Comparison of ENCODE assay signal across 8 cellular contexts in the genomic region with DNA sequence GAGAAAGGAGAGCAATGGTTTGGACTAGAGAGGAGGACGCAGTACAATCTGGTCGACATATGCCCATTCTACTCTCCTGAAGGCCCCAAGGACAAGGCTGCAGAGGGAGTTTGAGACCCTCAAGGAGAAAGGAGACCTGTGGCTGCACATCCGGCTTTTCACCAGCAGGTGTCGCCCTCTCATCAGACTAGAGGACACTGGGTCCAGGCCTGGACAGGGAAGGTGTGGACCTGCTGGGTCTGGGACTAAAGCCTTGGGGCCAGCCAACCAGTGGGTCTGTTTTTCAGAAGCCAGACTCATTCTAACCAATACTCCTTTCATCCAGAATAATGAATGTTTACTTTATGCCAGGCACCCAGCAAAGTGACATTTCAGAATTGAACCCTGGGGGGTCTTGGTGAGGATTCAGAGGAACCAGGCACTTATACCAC. TPM values are rescaled to one million over a fixed set of nuclear protein-coding genes. Genes with fewer than 3 reads are reported as not detected.
DNase-seq lines count a peak whose midpoint lies in the region; ATAC-seq and TF ChIP-seq lines count a peak whose summit lies in the region.

No MANE protein-coding gene starts in this region.

- H3K4me2 ChIP-seq in DND-41 (ENCODE audit: insufficient read depth, low read length) = no peak overlapping the region
- H3K4me2 ChIP-seq in SK-N-SH = no peak overlapping the region

- intact Hi-C loops in posterior cingulate gyrus (cut with DNase I) = loop anchor here (2.0 kb wide), 2 partner anchors 24 to 48 kb away; no protein-coding TSS in a partner anchor
- intact Hi-C loops in upper lobe of right lung (cut with DNase I) = loop anchor here (5.0 kb wide), 1 partner anchor 48 kb away; no protein-coding TSS in a partner anchor

- no peaks in the 10 kb centered on the region for H3F3A ChIP-seq in SK-N-SH (replicated peaks; ENCODE audit: insufficient read depth)

- H3K36me3 ChIP-seq in DND-41 (ENCODE audit: insufficient read depth, low read length) = no peaks in the 10 kb centered on the region
- no peaks in the 10 kb centered on the region for H3K36me3 ChIP-seq in SK-N-SH (replicated peaks in 1 of 2; ENCODE audit: control insufficient read depth in 1 of 2, insufficient read depth in 2 of 2, low read length in 1 of 2)
- no peaks in the 10 kb centered on the region for H3K36me3 ChIP-seq in upper lobe of right lung

- no peak for TF ChIP-seq EP300 in SK-N-SH (IDR thresholded peaks at IDR 0.05; ENCODE audit: borderline replicate concordance in 1 of 2, low read depth in 1 of 2, low read length in 1 of 2)

- peak; percentile 86 for ATAC-seq in DND-41 (ENCODE audit: insufficient read depth, low read depth)
- peak; percentile 83 for ATAC-seq in upper lobe of right lung
- no peak for ATAC-seq in GM19324 (IDR thresholded peaks at IDR 0.05; ENCODE audit: low FRiP score, unreplicated experiment)

- CTCF ChIA-PET in SK-N-SH (lab: Yijun Ruan, JAX) = interaction anchor here (0.5 to 6.1 kb wide), 27 partner anchors 10 to 344 kb away, joined by 3 to 58 read pairs (median 4); partner anchors contain the start of genes CLCNKA, CLCNKB, FAM131C and HSPB7

- H3K9me2 ChIP-seq in SK-N-SH = no peaks in the 10 kb centered on the region

- no peaks in the 10 kb centered on the region for H3K9me3 ChIP-seq in DND-41 (ENCODE audit: insufficient read depth, low read length, severe bottlenecking)
- no peaks in the 10 kb centered on the region for H3K9me3 ChIP-seq in SK-N-SH
- H3K9me3 ChIP-seq in upper lobe of right lung = no peaks in the 10 kb centered on the region

- peak; percentile 98 for TF ChIP-seq RAD21 in SK-N-SH (IDR thresholded peaks at IDR 0.05; ENCODE audit: low read length)

- 5% methylated on average over 4 of the region's 4 CpGs for WGBS in SK-N-SH (ENCODE audit: low lambda C conversion rate)

- H4K20me1 ChIP-seq in DND-41 (ENCODE audit: insufficient read depth, low read length) = 0 out of 2 replicates have a peak, but pooled peaks cover 3% of the 10 kb centered on the region
- no peaks in the 10 kb centered on the region for H4K20me1 ChIP-seq in SK-N-SH (ENCODE audit: insufficient read depth)

- TF ChIP-seq CTCF in DND-41 (IDR thresholded peaks at IDR 0.05; ENCODE audit: borderline replicate concordance, extremely low read depth, low read length, poor library complexity, severe bottlenecking) (peak; percentile 99), SK-N-SH (IDR thresholded peaks at IDR 0.05) (peak; percentile 97), upper lobe of right lung (IDR thresholded peaks at IDR 0.05) (peak; percentile 97)

- H2AFZ ChIP-seq in DND-41 (ENCODE audit: low read depth, low read length) = no peak overlapping the region
- H2AFZ ChIP-seq in SK-N-SH (ENCODE audit: low read depth) = no peak overlapping the region

- H3K9ac ChIP-seq in DND-41 (ENCODE audit: low read depth, low read length) = no peak overlapping the region
- H3K9ac ChIP-seq in SK-N-SH = no peak overlapping the region

- H3K79me2 ChIP-seq in DND-41 (ENCODE audit: insufficient read depth, low read length) (no peaks in the 10 kb centered on the region), SK-N-SH (ENCODE audit: insufficient read depth) (no peaks in the 10 kb centered on the region)

- DNase-seq in DND-41 (peak; percentile 70), LHCN-M2 (ENCODE audit: low read depth) (peak; percentile 59), SK-N-SH (peak; percentile 91), germinal center (ENCODE audit: low spot score) (peak; percentile 67), posterior cingulate gyrus (peak; percentile 57 to 97 (median 84)), upper lobe of right lung (peak; percentile 88)
- DNase-seq in activated naive CD4-positive, alpha-beta T cell (lab: John Stamatoyannopoulos, UW) = peak; percentile 52 to 72 (median 66)

- H3K27ac ChIP-seq in DND-41 (ENCODE audit: low read length) = no peak overlapping the region
- no peak overlapping the region for H3K27ac ChIP-seq in SK-N-SH (ENCODE audit: low read depth in 2 of 2, low read length in 1 of 2)
- H3K27ac ChIP-seq in upper lobe of right lung = no peak overlapping the region

- POLR2A ChIA-PET in SK-N-SH (lab: Yijun Ruan, JAX) = no interaction called here

- H3K4me1 ChIP-seq in DND-41 (ENCODE audit: insufficient read depth, low read length) (no peaks in the 10 kb centered on the region), SK-N-SH (ENCODE audit: control insufficient read depth in 1 of 2, insufficient read depth in 2 of 2, low read depth in 1 of 2, low read length in 1 of 2) (peaks cover 0 to 5% of the 10 kb centered on the region in 2 experiments; a peak in 1 of 4 replicates), upper lobe of right lung (peaks cover 16% of the 10 kb centered on the region)

- H3K27me3 ChIP-seq in DND-41 (ENCODE audit: insufficient read depth, low read length, poor library complexity) = no peaks in the 10 kb centered on the region
- no peaks in the 10 kb centered on the region for H3K27me3 ChIP-seq in SK-N-SH (ENCODE audit: insufficient read depth)
- no peaks in the 10 kb centered on the region for H3K27me3 ChIP-seq in upper lobe of right lung

- H3K4me3 ChIP-seq in DND-41 (ENCODE audit: low read depth in 1 of 2, low read length in 2 of 2) (no peak overlapping the region), SK-N-SH (ENCODE audit: low read depth in 2 of 2, low read length in 1 of 2) (no peak overlapping the region; a peak in 1 of 4 replicates), upper lobe of right lung (no peak overlapping the region)

TF ChIP-seq in SK-N-SH, 30 proteins besides CTCF, POLR2A, EP300 and RAD21:
- no peak for TF ChIP-seq PBX3 (IDR thresholded peaks at IDR 0.05)
- TF ChIP-seq FOXJ3 (CRISPR knock-in tag; IDR thresholded peaks at IDR 0.05) = no peak
- TF ChIP-seq NRF1 (IDR thresholded peaks at IDR 0.05; ENCODE audit: low read depth, low read length) = peak; percentile 24; the same call in 1 of the 2 replicates
- TF ChIP-seq SMC3 (IDR thresholded peaks at IDR 0.05; ENCODE audit: low read depth, low read length) = peak; percentile 97
- 0 out of 2 replicates have a peak, but pooled peaks have one; percentile 17 for TF ChIP-seq RCOR1 (IDR thresholded peaks at IDR 0.05; ENCODE audit: low read length)
- peak; percentile 29; the same call in 1 of the 2 replicates for TF ChIP-seq RFX5 (IDR thresholded peaks at IDR 0.05; ENCODE audit: low read length)
- no peak for TF ChIP-seq GABPA (IDR thresholded peaks at IDR 0.05; ENCODE audit: low read depth)
- TF ChIP-seq EZH2phosphoT487 (IDR thresholded peaks at IDR 0.05; ENCODE audit: borderline replicate concordance, low read depth) = no peak
- no peak for TF ChIP-seq TEAD4 (IDR thresholded peaks at IDR 0.05; ENCODE audit: borderline replicate concordance, insufficient read depth)
- no peak for TF ChIP-seq MEF2A (IDR thresholded peaks at IDR 0.05; ENCODE audit: borderline replicate concordance, low read depth)

RNA-seq across cellular contexts. Expression of gene SRARP, which starts 5.0 kb away (rescaled TPM):
- not detected in 2 replicates for total RNA-seq in LHCN-M2 (2014; rRNA removed)
- polyA plus RNA-seq in LHCN-M2 (2012) = not detected
- polyA plus RNA-seq in SK-N-SH (2012; rRNA removed) = not detected in 2 replicates
- polyA plus RNA-seq in SK-N-SH (2012; cell fraction: cytosol; rRNA removed) = not detected in 2 replicates
- polyA plus RNA-seq in SK-N-SH (2012; cell fraction: nucleus; rRNA removed) = not detected in 2 replicates
- total RNA-seq in upper lobe of right lung = not detected

RNA-seq across cellular contexts. Expression of gene HSPB7, which starts 8.8 kb away (rescaled TPM):
- total RNA-seq in LHCN-M2 (2014; rRNA removed) = 3.2 and 3.3 TPM in 2 replicates
- polyA plus RNA-seq in LHCN-M2 (2012) = 63.5 TPM
- 0.05 and 0.23 TPM in 2 replicates for polyA plus RNA-seq in SK-N-SH (2012; rRNA removed)
- 0.03 and 0.08 TPM in 2 replicates for polyA plus RNA-seq in SK-N-SH (2012; cell fraction: cytosol; rRNA removed)
- polyA plus RNA-seq in SK-N-SH (2012; cell fraction: nucleus; rRNA removed) = 0.06 and 0.11 TPM in 2 replicates
- 10.7 TPM for total RNA-seq in upper lobe of right lung

RNA-seq across cellular contexts. Expression of gene CLCNKA, which starts 12.8 kb away (rescaled TPM):
- total RNA-seq in LHCN-M2 (2014; rRNA removed) (not detected in 2 replicates), upper lobe of right lung (not detected)
- polyA plus RNA-seq in LHCN-M2 (2012) = 0.04 TPM
- 0.03 TPM in 2 replicates for polyA plus RNA-seq in SK-N-SH (2012; rRNA removed)
- polyA plus RNA-seq in SK-N-SH (2012; cell fraction: cytosol; rRNA removed) = 0.01 TPM in 1 of 2 replicates, not detected in the other
- polyA plus RNA-seq in SK-N-SH (2012; cell fraction: nucleus; rRNA removed) = 0.24 and 0.46 TPM in 2 replicates

RNA-seq across cellular contexts. Expression of gene ZBTB17, which starts 33.1 kb away (rescaled TPM):
- total RNA-seq in LHCN-M2 (2014; rRNA removed) (37.0 and 44.4 TPM in 2 replicates), upper lobe of right lung (42.3 TPM)
- 26.2 TPM for polyA plus RNA-seq in LHCN-M2 (2012)
- polyA plus RNA-seq in SK-N-SH (2012; rRNA removed) = 54.1 and 56.4 TPM in 2 replicates
- polyA plus RNA-seq in SK-N-SH (2012; cell fraction: cytosol; rRNA removed) = 13.7 and 23.4 TPM in 2 replicates
- 205 and 268 TPM in 2 replicates for polyA plus RNA-seq in SK-N-SH (2012; cell fraction: nucleus; rRNA removed)

RNA-seq across cellular contexts. Expression of gene CLCNKB, which starts 34.5 kb away (rescaled TPM):
- total RNA-seq in LHCN-M2 (2014; rRNA removed) (not detected in 2 replicates), upper lobe of right lung (0.35 TPM)
- polyA plus RNA-seq in LHCN-M2 (2012) = 0.26 TPM
- 0.37 and 0.41 TPM in 2 replicates for polyA plus RNA-seq in SK-N-SH (2012; rRNA removed)
- polyA plus RNA-seq in SK-N-SH (2012; cell fraction: cytosol; rRNA removed) = 0.18 and 0.25 TPM in 2 replicates
- polyA plus RNA-seq in SK-N-SH (2012; cell fraction: nucleus; rRNA removed) = 2.0 and 2.4 TPM in 2 replicates
